Comparison of ENCODE assay signal across 1 cellular context in genomic region chr7:129224251-129225205, GRCh38.
A peak's percentile ranks its signal among the peaks of the same experiment; 100 is the strongest.
TF ChIP-seq lines count a peak whose summit lies in the region.

Gene AHCYL2, plus strand, starts transcription at chr7:129225030.

TF ChIP-seq in HEK293, 187 proteins besides CTCF, POLR2A, EP300 and RAD21 (continued from another document):
- TF ChIP-seq PRDM10 (tag by site-specific recombination; IDR thresholded peaks at IDR 0.05) (peak; percentile 73), ZBTB20 (tag by site-specific recombination; IDR thresholded peaks at IDR 0.05) (peak; percentile 87), HIC1 (tag by site-specific recombination; IDR thresholded peaks at IDR 0.05) (no peak), PRDM2 (tag by site-specific recombination; IDR thresholded peaks at IDR 0.05; ENCODE audit: borderline replicate concordance) (no peak), OSR2 (tag by site-specific recombination; IDR thresholded peaks at IDR 0.05) (no peak), ZNF423 (tag by site-specific recombination; IDR thresholded peaks at IDR 0.05) (no peak), ZNF843 (tag by site-specific recombination; IDR thresholded peaks at IDR 0.05) (no peak), ZNF571 (tag by site-specific recombination; IDR thresholded peaks at IDR 0.05) (no peak), ZNF658 (tag by site-specific recombination; IDR thresholded peaks at IDR 0.05) (no peak), ZNF624 (tag by site-specific recombination; IDR thresholded peaks at IDR 0.05) (no peak), ZFP37 (tag by site-specific recombination; IDR thresholded peaks at IDR 0.05) (no peak), ZSCAN18 (tag by site-specific recombination; IDR thresholded peaks at IDR 0.05) (no peak), SETDB1 (IDR thresholded peaks at IDR 0.05; ENCODE audit: insufficient read length, low read length) (no peak), ZNF239 (tag by site-specific recombination; IDR thresholded peaks at IDR 0.05) (no peak), ZNF184 (tag by site-specific recombination; IDR thresholded peaks at IDR 0.05) (no peak), ZNF560 (tag by site-specific recombination; IDR thresholded peaks at IDR 0.05; ENCODE audit: borderline replicate concordance) (no peak), ZNF24 (tag by site-specific recombination; IDR thresholded peaks at IDR 0.05) (0 out of 2 replicates have a peak, but pooled peaks have one; percentile 62), ZNF214 (tag by site-specific recombination; IDR thresholded peaks at IDR 0.05; ENCODE audit: borderline replicate concordance) (no peak), ZNF311 (tag by site-specific recombination; IDR thresholded peaks at IDR 0.05; ENCODE audit: borderline replicate concordance) (no peak), TCF7L2 (IDR thresholded peaks at IDR 0.05; ENCODE audit: borderline replicate concordance, low read depth, low read length) (no peak), ZBTB44 (tag by site-specific recombination; IDR thresholded peaks at IDR 0.05) (0 out of 2 replicates have a peak, but pooled peaks have one; percentile 24), KLF8 (tag by site-specific recombination; IDR thresholded peaks at IDR 0.05) (peak; percentile 100), ZNF426 (tag by site-specific recombination; IDR thresholded peaks at IDR 0.05) (no peak), ZBTB1 (tag by site-specific recombination; IDR thresholded peaks at IDR 0.05) (no peak), PBX3 (CRISPR knock-in tag; IDR thresholded peaks at IDR 0.05) (no peak), ZNF654 (tag by site-specific recombination; IDR thresholded peaks at IDR 0.05; ENCODE audit: low read depth) (no peak), ZNF777 (tag by site-specific recombination; IDR thresholded peaks at IDR 0.05; ENCODE audit: borderline replicate concordance) (no peak), YY1 (tag by site-specific recombination; IDR thresholded peaks at IDR 0.05) (no peak; the same call in 1 of the 2 replicates)
